27 cellular contexts compared by ENCODE assay signal in the genomic region with DNA sequence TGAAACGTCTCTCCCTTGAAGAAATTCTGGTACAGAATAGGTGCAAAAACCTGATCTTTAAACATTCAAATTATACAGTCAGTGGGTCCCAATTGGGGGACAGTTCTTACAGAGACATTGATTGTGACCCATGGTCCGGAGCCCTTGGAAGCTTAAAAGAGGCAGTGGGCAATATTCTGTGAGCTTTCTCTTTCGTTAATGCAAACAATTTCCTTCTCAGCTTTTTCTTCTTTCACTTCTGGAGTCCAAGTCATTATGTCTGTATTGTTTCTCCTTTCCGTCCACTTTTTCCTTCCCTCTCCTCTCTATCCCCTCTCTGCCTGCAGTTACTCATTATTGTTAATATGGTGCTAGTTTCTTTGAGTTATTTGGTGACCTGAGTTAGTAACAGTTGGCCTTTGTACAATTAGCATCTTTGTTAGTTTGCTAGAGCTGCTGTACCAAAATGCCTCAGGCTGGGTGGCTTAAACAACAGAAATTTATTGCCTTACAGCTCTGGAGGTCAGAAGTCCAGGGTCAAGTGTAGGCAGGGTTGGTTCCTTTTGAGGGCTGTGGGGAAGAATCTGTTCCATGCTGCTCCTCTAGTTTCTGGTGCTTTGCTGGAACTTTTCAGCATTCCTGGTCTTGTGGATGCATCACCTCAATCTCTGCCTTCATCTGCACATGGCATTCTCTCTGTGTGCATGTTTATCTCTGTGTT.
DNase-seq lines count a peak whose midpoint lies in the region; ATAC-seq and TF ChIP-seq lines count a peak whose summit lies in the region.
"Had no signal": no experiment of that assay in that cellular context is flagged by ENCODE, and none has a peak within 500 bp of the region (broad histone marks: within the 10 kb centered on the region; RNA-seq: fewer than 3 reads in every experiment).

No MANE protein-coding gene starts in this region.

- H3K9me3 Mint-ChIP-seq in CD8-positive, alpha-beta memory T cell: peaks cover 0 to 2% (median 0%) of the 10 kb centered on the region in 5 donors
- H3K9me3 Mint-ChIP-seq: activated CD4-positive, alpha-beta T cell treated with anti-CD3 and anti-CD28 coated beads, Interleukin-2, amount 10 ng/mL, durations not matched to agents 24 days and 14 days; activated naive CD8-positive, alpha-beta T cell treated with anti-CD3 and anti-CD28 coated beads, Interleukin-2, amount 10 ng/mL, durations not matched to agents 7 days and 5 days had no signal

- no peak overlapping the region for H3K4me3 ChIP-seq in CD8-positive, alpha-beta memory T cell (ENCODE audit: low read length)
- H3K4me3 ChIP-seq: body of pancreas, lung, psoas muscle, skin epidermis had no signal

- H3K4me1 Mint-ChIP-seq in CD8-positive, alpha-beta memory T cell: no peaks in the 10 kb centered on the region
- H3K4me1 Mint-ChIP-seq: activated CD4-positive, alpha-beta T cell treated with anti-CD3 and anti-CD28 coated beads, Interleukin-2, amount 10 ng/mL, durations not matched to agents 24 days and 14 days; activated CD8-positive, alpha-beta memory T cell treated with anti-CD3 and anti-CD28 coated beads, Interleukin-2, amount 10 ng/mL, durations not matched to agents 7 days and 5 days; activated naive CD8-positive, alpha-beta T cell treated with anti-CD3 and anti-CD28 coated beads, Interleukin-2, amount 10 ng/mL, durations not matched to agents 7 days and 5 days; activated T-helper 17 cell treated with anti-CD3 and anti-CD28 coated beads, Interleukin-2, amount 50 U/mL, for 72 hours had no signal

- POLR2A ChIA-PET in CD8-positive, alpha-beta memory T cell (lab: Charles Lee): no interaction called here

- H3K4me3 Mint-ChIP-seq in CD8-positive, alpha-beta memory T cell: no peak overlapping the region
- H3K4me3 Mint-ChIP-seq: activated CD4-positive, alpha-beta T cell treated with anti-CD3 and anti-CD28 coated beads, Interleukin-2, amount 10 ng/mL, durations not matched to agents 24 days and 14 days; activated CD8-positive, alpha-beta memory T cell treated with anti-CD3 and anti-CD28 coated beads, Interleukin-2, amount 10 ng/mL, durations not matched to agents 7 days and 5 days; activated naive CD8-positive, alpha-beta T cell treated with anti-CD3 and anti-CD28 coated beads, Interleukin-2, amount 10 ng/mL, durations not matched to agents 7 days and 5 days; activated T-helper 17 cell treated with anti-CD3 and anti-CD28 coated beads, Interleukin-2, amount 50 U/mL, for 72 hours had no signal

- H3K27ac ChIP-seq in CD8-positive, alpha-beta memory T cell (ENCODE audit: low read depth, low read length): no peak overlapping the region
- H3K27ac ChIP-seq: 22Rv1, body of pancreas, neutrophil, psoas muscle, skin epidermis had no signal

- ATAC-seq in HG02798 (IDR thresholded peaks at IDR 0.05; ENCODE audit: poor library complexity, unreplicated experiment): peak; percentile 67
- ATAC-seq: activated CD8-positive, alpha-beta memory T cell treated with anti-CD3 and anti-CD28 coated beads, Interleukin-2, amount 10 ng/mL, durations not matched to agents 7 days and 5 days; activated T-helper 17 cell treated with anti-CD3 and anti-CD28 coated beads, Interleukin-2, amount 50 U/mL, for 72 hours; body of pancreas; psoas muscle had no signal

- no peaks in the 10 kb centered on the region for H3K36me3 ChIP-seq in CD8-positive, alpha-beta memory T cell (ENCODE audit: insufficient read depth, low read length)
- H3K36me3 ChIP-seq: neutrophil had no signal

- no peaks in the 10 kb centered on the region for H3K4me1 ChIP-seq in CD8-positive, alpha-beta memory T cell (ENCODE audit: insufficient read depth, low read length)
- H3K4me1 ChIP-seq: body of pancreas, psoas muscle had no signal

- no peaks in the 10 kb centered on the region for H3K36me3 Mint-ChIP-seq in CD8-positive, alpha-beta memory T cell
- H3K36me3 Mint-ChIP-seq: activated CD8-positive, alpha-beta memory T cell treated with anti-CD3 and anti-CD28 coated beads, Interleukin-2, amount 10 ng/mL, durations not matched to agents 7 days and 5 days; activated naive CD8-positive, alpha-beta T cell treated with anti-CD3 and anti-CD28 coated beads, Interleukin-2, amount 10 ng/mL, durations not matched to agents 7 days and 5 days had no signal

- H3K27me3 Mint-ChIP-seq in CD8-positive, alpha-beta memory T cell: peaks cover 0 to 1% of the 10 kb centered on the region in 2 donors
- H3K27me3 Mint-ChIP-seq: activated T-helper 17 cell treated with anti-CD3 and anti-CD28 coated beads, Interleukin-2, amount 50 U/mL, for 72 hours had no signal

- CTCF ChIA-PET in CD8-positive, alpha-beta memory T cell (lab: Charles Lee): no interaction called here

- no peak for TF ChIP-seq CTCF in GM20000 (IDR thresholded peaks at IDR 0.05; ENCODE audit: extremely low read depth, missing control alignments)

- H3K27me3 ChIP-seq in CD8-positive, alpha-beta memory T cell (ENCODE audit: insufficient read depth, low read length, poor library complexity, severe bottlenecking): no peaks in the 10 kb centered on the region
- H3K27me3 ChIP-seq: body of pancreas, neutrophil had no signal

- H3K9me3 ChIP-seq in CD8-positive, alpha-beta memory T cell (ENCODE audit: low read length): no peaks in the 10 kb centered on the region
- H3K9me3 ChIP-seq: body of pancreas, neutrophil, psoas muscle had no signal

- DNase-seq in NOMO-1 (lab: John Stamatoyannopoulos, UW; ENCODE audit: unreplicated experiment in 2 of 2): peak; percentile 17 to 83
- no peak for DNase-seq in NOMO-1 treated with dmso at 0.1 percent for 144 hours (lab: John Stamatoyannopoulos, UW; ENCODE audit: unreplicated experiment)
- DNase-seq in OCI-M1 (lab: John Stamatoyannopoulos, UW): peak; percentile 18
- no peak for DNase-seq in NK-92 treated with Interleukin-12 subunit alpha and Interleukin-12 subunit beta, amount 100 ng/mL, for 24 hours (lab: John Stamatoyannopoulos, UW)
- DNase-seq in CD8-positive, alpha-beta memory T cell: no peak
- DNase-seq in NCI-H1694 (lab: John Stamatoyannopoulos, UW): no peak
- no peak for DNase-seq in GM20000 (ENCODE audit: low spot score)
- DNase-seq: activated CD4-positive, alpha-beta T cell treated with anti-CD3 and anti-CD28 coated beads, Interleukin-2, amount 10 ng/mL, durations not matched to agents 24 days and 14 days; activated CD8-positive, alpha-beta memory T cell treated with anti-CD3 and anti-CD28 coated beads, Interleukin-2, amount 10 ng/mL, durations not matched to agents 7 days and 5 days; activated naive CD8-positive, alpha-beta T cell treated with anti-CD3 and anti-CD28 coated beads, Interleukin-2, amount 10 ng/mL, durations not matched to agents 7 days and 5 days; body of pancreas; effector CD4-positive, alpha-beta T cell; foreskin melanocyte; hypothalamus; NCI-H1105; NCI-H2081; NCI-H446 treated with DMSO at 0.1 percent for 48 hours; psoas muscle; SHP77; stimulated activated CD4-positive, alpha-beta T cell treated with anti-CD3 and anti-CD28 coated beads, Interleukin-4, amount 100 ng/mL, for 1 hour; trophoblast cell had no signal

- H3K27ac Mint-ChIP-seq in CD8-positive, alpha-beta memory T cell: no peak overlapping the region
- H3K27ac Mint-ChIP-seq: activated CD4-positive, alpha-beta T cell treated with anti-CD3 and anti-CD28 coated beads, Interleukin-2, amount 10 ng/mL, durations not matched to agents 24 days and 14 days; activated CD8-positive, alpha-beta memory T cell treated with anti-CD3 and anti-CD28 coated beads, Interleukin-2, amount 10 ng/mL, durations not matched to agents 7 days and 5 days; activated naive CD8-positive, alpha-beta T cell treated with anti-CD3 and anti-CD28 coated beads, Interleukin-2, amount 10 ng/mL, durations not matched to agents 7 days and 5 days; activated T-helper 17 cell treated with anti-CD3 and anti-CD28 coated beads, Interleukin-2, amount 50 U/mL, for 72 hours had no signal

Comparison
In these comparisons a context has a peak if more than half of its experiments do, and no peak if none do; other contexts are left out.
1. DNase-seq: peak in NOMO-1 (2 of 2) and OCI-M1 (single experiment); none in NOMO-1 treated with dmso at 0.1 percent for 144 hours (single experiment), NK-92 treated with Interleukin-12 subunit alpha and Interleukin-12 subunit beta, amount 100 ng/mL, for 24 hours (single experiment), CD8-positive, alpha-beta memory T cell (0 of 5), NCI-H1694 (single experiment) and GM20000 (single experiment).